ENCODE assay signal across 1 cellular context in genomic region chr11:27464155-27464759, GRCh38.
TF ChIP-seq lines count a peak whose summit lies in the region.

No MANE protein-coding gene starts in this region.

TF ChIP-seq in SK-N-SH treated with all-trans-retinoic acid at 6 μM for 48 hours, 23 proteins besides CTCF, POLR2A, EP300 and RAD21 (continued from another document):
- TF ChIP-seq PATZ1 (CRISPR knock-in tag; IDR thresholded peaks at IDR 0.05; ENCODE audit: borderline replicate concordance) (no peak), ZNF8 (CRISPR knock-in tag; IDR thresholded peaks at IDR 0.05) (no peak), POU6F1 (CRISPR knock-in tag; IDR thresholded peaks at IDR 0.05; ENCODE audit: borderline replicate concordance, low read depth) (no peak), CSDC2 (CRISPR knock-in tag; IDR thresholded peaks at IDR 0.05) (no peak), GLIS3 (CRISPR knock-in tag; IDR thresholded peaks at IDR 0.05) (no peak), BACH2 (CRISPR knock-in tag; IDR thresholded peaks at IDR 0.05; ENCODE audit: borderline replicate concordance) (no peak), ESRRG (CRISPR knock-in tag; IDR thresholded peaks at IDR 0.05) (no peak)
